Comparison of ENCODE assay signal across 9 cellular contexts in the genomic region with DNA sequence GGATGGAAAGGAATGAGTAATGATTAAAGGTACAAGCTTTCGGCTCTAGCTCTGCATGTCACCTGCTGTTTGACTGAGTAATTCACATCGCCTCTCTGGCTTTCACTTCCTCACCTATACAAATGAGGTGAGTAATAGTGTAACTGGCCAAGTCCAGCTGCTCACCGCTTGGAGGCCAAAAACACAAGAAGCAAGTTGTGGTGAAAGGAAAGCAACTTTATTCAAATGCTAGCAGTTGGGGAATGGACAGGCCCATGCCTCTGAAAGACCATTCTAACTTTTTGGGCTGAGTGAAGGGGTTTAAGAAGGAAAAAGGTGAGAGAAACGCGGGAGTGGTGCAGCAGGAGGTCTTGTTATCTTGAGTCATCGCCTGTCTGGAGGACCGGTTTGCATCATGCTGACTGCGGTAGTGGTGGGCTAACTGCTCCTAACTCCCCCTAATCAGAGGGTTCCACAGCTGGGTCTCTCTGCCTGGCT. TPM values are rescaled to one million over a fixed set of nuclear protein-coding genes. Genes with fewer than 3 reads are reported as not detected.
DNase-seq lines count a peak whose midpoint lies in the region; ATAC-seq, FAIRE-seq and TF ChIP-seq lines count a peak whose summit lies in the region.
"Had no signal": no experiment of that assay in that cellular context is flagged by ENCODE, and none has a peak within 500 bp of the region (broad histone marks: within the 10 kb centered on the region; RNA-seq: fewer than 3 reads in every experiment).

No MANE protein-coding gene starts in this region.

- peaks cover 19% of the 10 kb centered on the region; the same call in 1 of the 2 replicates for H3K4me1 ChIP-seq in HUES6 (ENCODE audit: control insufficient read depth, insufficient read depth, low read length)

- no peaks in the 10 kb centered on the region for H3K27me3 ChIP-seq in HUES6 (ENCODE audit: control insufficient read depth, insufficient read depth, low read length)

- no peaks in the 10 kb centered on the region for H3K36me3 ChIP-seq in HUES6 (ENCODE audit: control insufficient read depth, insufficient read depth, low read length)

- H3K27ac ChIP-seq in HUES6 (ENCODE audit: low read depth, low read length) = no peak overlapping the region; the same call in 1 of the 2 replicates

- no peaks in the 10 kb centered on the region for H3K36me3 Mint-ChIP-seq in nephron progenitor cell (ENCODE audit: low read depth)

- ATAC-seq in GM19035 (IDR thresholded peaks at IDR 0.05; ENCODE audit: unreplicated experiment) (peak; percentile 87), HG02571 (IDR thresholded peaks at IDR 0.05; ENCODE audit: unreplicated experiment) (peak; percentile 98)

- TF ChIP-seq CTCF in nephron progenitor cell (IDR thresholded peaks at IDR 0.05) = no peak

- DNase-seq in nephron progenitor cell = no peak
- no peak for DNase-seq in stimulated activated CD4-positive, alpha-beta T cell treated with anti-CD3 and anti-CD28 coated beads, Interleukin-2, amount 100 ng/mL, for 24 hours
- DNase-seq in frontal cortex (ENCODE audit: low spot score in 2 of 2) = no peak
- no peak for DNase-seq in NCI-H187 treated with DMSO at 0.1 percent for 48 hours (lab: John Stamatoyannopoulos, UW)

- H3K4me3 Mint-ChIP-seq in nephron progenitor cell = no peak overlapping the region

- H3K4me1 Mint-ChIP-seq in nephron progenitor cell = no peaks in the 10 kb centered on the region

- peak overlapping the region; percentile 7 for H3K27ac Mint-ChIP-seq in nephron progenitor cell

- peak overlapping the region; percentile 3 for H3K9ac ChIP-seq in HUES6 (ENCODE audit: low read length)

- no peaks in the 10 kb centered on the region for H3K9me3 Mint-ChIP-seq in nephron progenitor cell

- H3K27me3 Mint-ChIP-seq in nephron progenitor cell (ENCODE audit: low read depth, poor library complexity) = peaks cover 8% of the 10 kb centered on the region

- no peaks in the 10 kb centered on the region for H3K9me3 ChIP-seq in HUES6 (ENCODE audit: control insufficient read depth, insufficient read depth, low read depth, low read length)

- no peak for FAIRE-seq in frontal cortex (lab: Jason Lieb, UNC)

- H3K4me3 ChIP-seq in HUES6 (ENCODE audit: low read depth, low read length) = no peak overlapping the region

RNA-seq across cellular contexts. Expression of a gene that starts 45.7 kb away (rescaled TPM):
- 17.9 TPM for total RNA-seq in frontal cortex

RNA-seq across cellular contexts. Expression of a gene that starts 51.3 kb away (rescaled TPM):
- 0.41 TPM for total RNA-seq in frontal cortex
- total RNA-seq: LHCN-M2, subcutaneous adipose tissue had no signal
